9 cellular contexts compared by ENCODE assay signal in genomic region chr22:35315141-35315854, GRCh38. TPM values are rescaled to one million over a fixed set of nuclear protein-coding genes. Genes with fewer than 3 reads are reported as not detected.
A peak's percentile ranks its signal among the peaks of the same experiment; 100 is the strongest.
DNase-seq lines count a peak whose midpoint lies in the region; ATAC-seq and TF ChIP-seq lines count a peak whose summit lies in the region.
"Had no signal": no experiment of that assay in that cellular context is flagged by ENCODE, and none has a peak within 500 bp of the region (broad histone marks: within the 10 kb centered on the region; RNA-seq: fewer than 3 reads in every experiment).

No MANE protein-coding gene starts in this region.

- H3K4me1 ChIP-seq in ascending aorta, result peaks cover 5 to 41% of the 10 kb centered on the region in 2 donors
- peaks cover 84% of the 10 kb centered on the region for H3K4me1 ChIP-seq in left ventricle myocardium inferior

- H3K36me3 Mint-ChIP-seq in stimulated activated effector memory CD8-positive, alpha-beta T cell treated with anti-CD3 and anti-CD28 coated beads, Interleukin-12 subunit alpha, Interleukin-12 subunit beta, amount 100 ng/mL, for 72 hours, result peaks cover 12% of the 10 kb centered on the region

- intact Hi-C loops in ascending aorta (cut with DNase I), result no loop called here
- intact Hi-C loops in left ventricle myocardium inferior (cut with micrococcal nuclease), result no loop called here

- H3K9me3 Mint-ChIP-seq in stimulated activated effector memory CD8-positive, alpha-beta T cell treated with anti-CD3 and anti-CD28 coated beads, Interleukin-12 subunit alpha, Interleukin-12 subunit beta, amount 100 ng/mL, for 72 hours, result no peaks in the 10 kb centered on the region
- H3K9me3 Mint-ChIP-seq: mesothelial cell of epicardium had no signal

- DNase-seq in LNCaP clone FGC (ENCODE audit: low read depth) (no peak), ascending aorta (ENCODE audit: low spot score in 2 of 2) (peak in 1 of 2 donors; percentile 75), left ventricle myocardium inferior (peak; percentile 52), NCI-H1694 (lab: John Stamatoyannopoulos, UW) (no peak)
- no peak for DNase-seq in stimulated activated effector memory CD8-positive, alpha-beta T cell treated with anti-CD3 and anti-CD28 coated beads, Interleukin-12 subunit alpha, Interleukin-12 subunit beta, amount 100 ng/mL, for 72 hours (ENCODE audit: low spot score in 2 of 2)
- DNase-seq: hypothalamus had no signal

- TF ChIP-seq CTCF in LNCaP clone FGC (IDR thresholded peaks at IDR 0.05; ENCODE audit: control insufficient read depth, extremely low read depth, insufficient read depth), result no peak
- TF ChIP-seq CTCF in ascending aorta (IDR thresholded peaks at IDR 0.05), result no peak
- TF ChIP-seq CTCF in left ventricle myocardium inferior (IDR thresholded peaks at IDR 0.05; ENCODE audit: borderline replicate concordance), result no peak

- H3K27me3 ChIP-seq in ascending aorta (no peaks in the 10 kb centered on the region), left ventricle myocardium inferior (ENCODE audit: low read depth) (no peaks in the 10 kb centered on the region)

- peak overlapping the region; percentile 86 for H3K27ac Mint-ChIP-seq in stimulated activated effector memory CD8-positive, alpha-beta T cell treated with anti-CD3 and anti-CD28 coated beads, Interleukin-12 subunit alpha, Interleukin-12 subunit beta, amount 100 ng/mL, for 72 hours
- H3K27ac Mint-ChIP-seq: mesothelial cell of epicardium had no signal

- peaks cover 46% of the 10 kb centered on the region for H3K4me1 Mint-ChIP-seq in stimulated activated effector memory CD8-positive, alpha-beta T cell treated with anti-CD3 and anti-CD28 coated beads, Interleukin-12 subunit alpha, Interleukin-12 subunit beta, amount 100 ng/mL, for 72 hours

- H3K4me3 ChIP-seq in LNCaP clone FGC (ENCODE audit: low read depth, low read length) (peak overlapping the region; percentile 34), ascending aorta (no peak overlapping the region), left ventricle myocardium inferior (peak overlapping the region; percentile 41)

- H3K27ac ChIP-seq in ascending aorta, result peak overlapping the region; percentile 77 to 89
- peak overlapping the region; percentile 94 for H3K27ac ChIP-seq in left ventricle myocardium inferior (replicated peaks)

- no peak for ATAC-seq in stimulated activated effector memory CD8-positive, alpha-beta T cell treated with anti-CD3 and anti-CD28 coated beads, Interleukin-12 subunit alpha, Interleukin-12 subunit beta, amount 100 ng/mL, for 72 hours
- ATAC-seq in GM21526 (IDR thresholded peaks at IDR 0.05; ENCODE audit: low FRiP score, unreplicated experiment) (no peak), HG03135 (IDR thresholded peaks at IDR 0.05; ENCODE audit: unreplicated experiment) (no peak)

- H3K36me3 ChIP-seq in ascending aorta (peaks cover 26 to 30% of the 10 kb centered on the region in 2 donors), left ventricle myocardium inferior (peaks cover 31% of the 10 kb centered on the region)

- no peak overlapping the region for H3K4me3 Mint-ChIP-seq in stimulated activated effector memory CD8-positive, alpha-beta T cell treated with anti-CD3 and anti-CD28 coated beads, Interleukin-12 subunit alpha, Interleukin-12 subunit beta, amount 100 ng/mL, for 72 hours
- H3K4me3 Mint-ChIP-seq: mesothelial cell of epicardium had no signal

- H3K9me3 ChIP-seq in ascending aorta, result no peaks in the 10 kb centered on the region
- no peaks in the 10 kb centered on the region for H3K9me3 ChIP-seq in left ventricle myocardium inferior (replicated peaks)

RNA-seq across cellular contexts. Expression of gene TOM1, which starts 15.6 kb away (rescaled TPM):
- 84.4 TPM for total RNA-seq in ascending aorta
- 68.0 TPM for total RNA-seq in left ventricle myocardium inferior

RNA-seq across cellular contexts. Expression of gene HMGXB4, which starts 58.0 kb away (rescaled TPM):
- total RNA-seq in ascending aorta (6.8 TPM), left ventricle myocardium inferior (8.6 TPM)

Comparison
In these comparisons a context has a peak if more than half of its experiments do, and no peak if none do; other contexts are left out.
1. H3K4me3 ChIP-seq: peak in LNCaP clone FGC (single experiment) and left ventricle myocardium inferior (single experiment); none in ascending aorta (0 of 2).